Comparison of ENCODE assay signal across 12 cellular contexts in the genomic region with DNA sequence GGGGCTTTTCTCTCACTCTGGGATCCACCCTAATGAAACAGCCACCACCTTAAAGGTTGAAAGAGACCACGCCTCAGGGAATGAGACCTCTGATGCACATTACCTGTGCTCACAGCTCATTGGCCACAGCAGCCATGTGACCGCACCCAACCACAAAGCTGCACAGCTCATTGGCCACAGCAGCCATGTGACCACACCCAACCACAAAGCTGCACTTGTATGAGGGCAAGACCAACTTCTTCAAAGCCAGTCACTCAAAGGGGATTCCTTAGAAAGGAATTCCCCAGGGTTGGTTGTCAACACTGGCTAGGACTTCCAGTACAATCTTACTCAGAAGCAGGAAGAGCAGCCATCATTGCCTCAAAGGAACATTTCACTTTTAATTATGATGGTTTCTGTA. TPM values are rescaled to one million over a fixed set of nuclear protein-coding genes. Genes with fewer than 3 reads are reported as not detected.
A peak's percentile ranks its signal among the peaks of the same experiment; 100 is the strongest.
DNase-seq lines count a peak whose midpoint lies in the region; ATAC-seq and TF ChIP-seq lines count a peak whose summit lies in the region.
"Had no signal": no experiment of that assay in that cellular context is flagged by ENCODE, and none has a peak within 500 bp of the region (broad histone marks: within the 10 kb centered on the region; RNA-seq: fewer than 3 reads in every experiment).

No MANE protein-coding gene starts in this region.

- H3K27me3 ChIP-seq in CD8-positive, alpha-beta T cell (ENCODE audit: insufficient read depth, low read length) = no peaks in the 10 kb centered on the region
- H3K27me3 ChIP-seq: tibial nerve had no signal

- peaks cover under 1% of the 10 kb centered on the region for H3K9me3 ChIP-seq in CD8-positive, alpha-beta T cell (ENCODE audit: low read length)

- intact Hi-C loops in CD8-positive, alpha-beta T cell (cut with DNase I, micrococcal nuclease) = loop anchor here in 1 of 2 experiments (10.0 kb wide), 1 partner anchor 75 kb away; no protein-coding TSS in a partner anchor

- H3K27ac Mint-ChIP-seq in CD8-positive, alpha-beta T cell = no peak overlapping the region
- H3K27ac Mint-ChIP-seq in activated T-cell treated with anti-CD3 and anti-CD28 coated beads, Interleukin-2, amount 50 U/mL, for 24 hours = peak overlapping the region; percentile 46
- peak overlapping the region in 1 of 2 donors; percentile 1 for H3K27ac Mint-ChIP-seq in natural killer cell treated with Interleukin-12 subunit alpha and Interleukin-12 subunit beta and Interleukin-15 and Interleukin-18, amount 100 ng/mL, for 72 hours
- H3K27ac Mint-ChIP-seq: mesothelial cell of epicardium had no signal

- ATAC-seq in CD8-positive, alpha-beta T cell = peak; percentile 63
- peak; percentile 78 to 94 for ATAC-seq in natural killer cell treated with Interleukin-12 subunit alpha and Interleukin-12 subunit beta and Interleukin-15 and Interleukin-18, amount 100 ng/mL, for 72 hours
- ATAC-seq in GM21737 (IDR thresholded peaks at IDR 0.05; ENCODE audit: unreplicated experiment) = no peak

- no peaks in the 10 kb centered on the region for H3K27me3 Mint-ChIP-seq in CD8-positive, alpha-beta T cell (ENCODE audit: low read depth)
- H3K27me3 Mint-ChIP-seq in activated T-cell treated with anti-CD3 and anti-CD28 coated beads, Interleukin-2, amount 50 U/mL, for 24 hours = no peaks in the 10 kb centered on the region
- H3K27me3 Mint-ChIP-seq in natural killer cell treated with Interleukin-12 subunit alpha and Interleukin-12 subunit beta and Interleukin-15 and Interleukin-18, amount 100 ng/mL, for 72 hours = peaks cover 0 to 5% of the 10 kb centered on the region in 2 donors

- no peak overlapping the region for H3K4me3 Mint-ChIP-seq in CD8-positive, alpha-beta T cell
- no peak overlapping the region for H3K4me3 Mint-ChIP-seq in activated T-cell treated with anti-CD3 and anti-CD28 coated beads, Interleukin-2, amount 50 U/mL, for 24 hours
- H3K4me3 Mint-ChIP-seq in natural killer cell treated with Interleukin-12 subunit alpha and Interleukin-12 subunit beta and Interleukin-15 and Interleukin-18, amount 100 ng/mL, for 72 hours = no peak overlapping the region
- H3K4me3 Mint-ChIP-seq: mesothelial cell of epicardium had no signal

- POLR2A ChIA-PET in CD8-positive, alpha-beta T cell (lab: Charles Lee) = no interaction called here

- no peak for TF ChIP-seq CTCF in CD8-positive, alpha-beta T cell (IDR thresholded peaks at IDR 0.05)
- no peak for TF ChIP-seq CTCF in foreskin fibroblast (IDR thresholded peaks at IDR 0.05; ENCODE audit: low read depth, low read length)

- peaks cover 11% of the 10 kb centered on the region for H3K4me1 ChIP-seq in CD8-positive, alpha-beta T cell (ENCODE audit: insufficient read depth, low read length)
- H3K4me1 ChIP-seq: tibial nerve had no signal

- no peak overlapping the region for H3K4me3 ChIP-seq in CD8-positive, alpha-beta T cell (ENCODE audit: low read depth, low read length)
- no peak overlapping the region for H3K4me3 ChIP-seq in foreskin fibroblast (ENCODE audit: low read depth in 1 of 2, low read length in 2 of 2)
- H3K4me3 ChIP-seq: tibial nerve had no signal

- peaks cover 12% of the 10 kb centered on the region for H3K4me1 Mint-ChIP-seq in CD8-positive, alpha-beta T cell (ENCODE audit: low read depth)
- peaks cover 7% of the 10 kb centered on the region for H3K4me1 Mint-ChIP-seq in activated T-cell treated with anti-CD3 and anti-CD28 coated beads, Interleukin-2, amount 50 U/mL, for 24 hours (ENCODE audit: low read depth)
- H3K4me1 Mint-ChIP-seq in natural killer cell treated with Interleukin-12 subunit alpha and Interleukin-12 subunit beta and Interleukin-15 and Interleukin-18, amount 100 ng/mL, for 72 hours (ENCODE audit: low read depth in 2 of 2) = peaks cover 10 to 17% of the 10 kb centered on the region in 2 donors
- H3K4me1 Mint-ChIP-seq: mesothelial cell of epicardium had no signal

- CTCF ChIA-PET in CD8-positive, alpha-beta T cell (lab: Charles Lee) = no interaction called here

- H3K36me3 ChIP-seq in CD8-positive, alpha-beta T cell (ENCODE audit: insufficient read depth, low read length) = no peaks in the 10 kb centered on the region
- H3K36me3 ChIP-seq: tibial nerve had no signal

- DNase-seq in CD8-positive, alpha-beta T cell = peak in 3 of 7 experiments; percentile 29 to 71 (median 34)
- peak; percentile 38 for DNase-seq in HT1080 (ENCODE audit: low read depth)
- peak; percentile 47 for DNase-seq in activated T-cell treated with anti-CD3 and anti-CD28 coated beads, Interleukin-2, amount 50 U/mL, for 24 hours
- peak; percentile 80 for DNase-seq in natural killer cell treated with Interleukin-12 subunit alpha and Interleukin-12 subunit beta and Interleukin-15 and Interleukin-18, amount 100 ng/mL, for 72 hours (ENCODE audit: low spot score)
- no peak for DNase-seq in NOMO-1 treated with dmso at 0.1 percent for 144 hours (lab: John Stamatoyannopoulos, UW; ENCODE audit: unreplicated experiment)
- no peak for DNase-seq in SW 1271 (lab: John Stamatoyannopoulos, UW)
- no peak for DNase-seq in foreskin fibroblast
- DNase-seq: cerebellar nuclear complex, glutamatergic neuron had no signal

- peaks cover 15% of the 10 kb centered on the region for H3K9me3 Mint-ChIP-seq in CD8-positive, alpha-beta T cell
- peaks cover 14% of the 10 kb centered on the region for H3K9me3 Mint-ChIP-seq in activated T-cell treated with anti-CD3 and anti-CD28 coated beads, Interleukin-2, amount 50 U/mL, for 24 hours
- peaks cover 9% of the 10 kb centered on the region for H3K9me3 Mint-ChIP-seq in natural killer cell treated with Interleukin-12 subunit alpha and Interleukin-12 subunit beta and Interleukin-15 and Interleukin-18, amount 100 ng/mL, for 72 hours

- H3K36me3 Mint-ChIP-seq in CD8-positive, alpha-beta T cell = no peaks in the 10 kb centered on the region
- H3K36me3 Mint-ChIP-seq in activated T-cell treated with anti-CD3 and anti-CD28 coated beads, Interleukin-2, amount 50 U/mL, for 24 hours (ENCODE audit: low read depth) = no peaks in the 10 kb centered on the region
- H3K36me3 Mint-ChIP-seq in natural killer cell treated with Interleukin-12 subunit alpha and Interleukin-12 subunit beta and Interleukin-15 and Interleukin-18, amount 100 ng/mL, for 72 hours = peaks cover 6% of the 10 kb centered on the region
- H3K36me3 Mint-ChIP-seq: mesothelial cell of epicardium had no signal

- H3K27ac ChIP-seq in CD8-positive, alpha-beta T cell (ENCODE audit: low read depth, low read length) = no peak overlapping the region
- H3K27ac ChIP-seq: tibial nerve had no signal

RNA-seq across cellular contexts. Expression of gene PDE9A, which starts 43.6 kb away (rescaled TPM):
- total RNA-seq in CD8-positive, alpha-beta T cell = 10 to 100 TPM; 11.2 to 12.2 TPM
- total RNA-seq in HT1080 (2014; rRNA removed; shearing (Covaris generic)) = 0.02 TPM in 1 of 2 replicates, not detected in the other
- polyA plus RNA-seq in HT1080 (2015; cell fraction: cytosol; rRNA removed) = not detected in 2 replicates
- polyA plus RNA-seq in HT1080 (2015; cell fraction: nucleus; rRNA removed) = not detected in 2 replicates
- 1 to 10 TPM; 1.4 to 2.2 TPM for total RNA-seq in natural killer cell treated with Interleukin-12 subunit alpha and Interleukin-12 subunit beta and Interleukin-15 and Interleukin-18, amount 100 ng/mL, for 72 hours

Comparison
In these comparisons a context has a peak if more than half of its experiments do, and no peak if none do; other contexts are left out.
1. DNase-seq: peak in HT1080 (single experiment), activated T-cell treated with anti-CD3 and anti-CD28 coated beads, Interleukin-2, amount 50 U/mL, for 24 hours (single experiment) and natural killer cell treated with Interleukin-12 subunit alpha and Interleukin-12 subunit beta and Interleukin-15 and Interleukin-18, amount 100 ng/mL, for 72 hours (single experiment); none in NOMO-1 treated with dmso at 0.1 percent for 144 hours (single experiment), SW 1271 (0 of 2) and foreskin fibroblast (0 of 2).